26 cellular contexts compared by ENCODE assay signal in genomic region chr7:11473807-11474424, GRCh38.
A peak's percentile ranks its signal among the peaks of the same experiment; 100 is the strongest.
DNase-seq lines count a peak whose midpoint lies in the region; ATAC-seq and TF ChIP-seq lines count a peak whose summit lies in the region.
"Had no signal": no experiment of that assay in that cellular context is flagged by ENCODE, and none has a peak within 500 bp of the region (broad histone marks: within the 10 kb centered on the region; RNA-seq: fewer than 3 reads in every experiment).

No MANE protein-coding gene starts in this region.

- H2AFZ ChIP-seq in PC-9: 0 out of 2 replicates have a peak overlapping the region, but pooled peaks have one; percentile 39

- CTCF ChIA-PET in PC-9 (lab: Charles Lee): no interaction called here

- H3K9me2 ChIP-seq in PC-9 (ENCODE audit: insufficient read depth): no peaks in the 10 kb centered on the region

- no peak for TF ChIP-seq POLR2A in lower leg skin (IDR thresholded peaks at IDR 0.05)

- H4K20me1 ChIP-seq in PC-9 (ENCODE audit: insufficient read depth): no peaks in the 10 kb centered on the region

- WGBS in lower leg skin, 2 donors: 94% methylated on average over 8 of the region's 8 CpGs

- H3K9me3 ChIP-seq in PC-9 (ENCODE audit: insufficient read depth, low read depth): no peaks in the 10 kb centered on the region
- H3K9me3 ChIP-seq: BE2C, MG63 had no signal

- H3K4me3 ChIP-seq in PC-9: no peak overlapping the region
- H3K4me3 ChIP-seq in lower leg skin (ENCODE audit: low read depth, poor library complexity, severe bottlenecking): no peak overlapping the region
- H3K4me3 ChIP-seq: MG63 had no signal

- intact Hi-C loops in PC-9 (cut with micrococcal nuclease; ENCODE audit: unreplicated experiment) (no loop called here), lower leg skin (cut with DNase I; ENCODE audit: low total_unique reads) (no loop called here)

- peak in 2 of 3 experiments; percentile 51 to 89 for DNase-seq in NCI-H1417 (lab: John Stamatoyannopoulos, UW)
- DNase-seq in NCI-H1417 treated with DMSO at 0.1 percent for 48 hours (lab: John Stamatoyannopoulos, UW): no peak
- no peak for DNase-seq in PC-9
- DNase-seq in left lobe of liver (ENCODE audit: low spot score): no peak
- no peak for DNase-seq in activated T-cell treated with anti-CD3 and anti-CD28 coated beads, Interleukin-2, amount 50 U/mL, for 1 hour
- DNase-seq in lower leg skin (ENCODE audit: low spot score in 2 of 2): no peak
- DNase-seq: 8988T; ACHN; BE2C; Calu3; DMS79 treated with DMSO at 0.1 percent for 48 hours; KBM-7; MG63; NCI-H1930; NCI-H2107; NCI-H226; NCI-H510A treated with DMSO at 0.1 percent for 48 hours; NCI-H82; NK-92 treated with Interleukin-12 subunit alpha and Interleukin-12 subunit beta, amount 100 ng/mL, for 24 hours; SHP77; T-helper 1 cell had no signal

- TF ChIP-seq CTCF in 22Rv1 (IDR thresholded peaks at IDR 0.05) (0 out of 2 replicates have a peak, but pooled peaks have one; percentile 3), PC-9 (conservative IDR thresholded peaks at IDR 0.05) (no peak), lower leg skin (IDR thresholded peaks at IDR 0.05) (no peak)

- BruUV-seq in PC-9 (replicated peaks; lab: Mats Ljungman, UMichigan): no TSS peak

- H3K36me3 ChIP-seq in PC-9 (ENCODE audit: low read depth): no peaks in the 10 kb centered on the region
- H3K36me3 ChIP-seq: MG63 had no signal

- no peak overlapping the region for H3K4me2 ChIP-seq in PC-9

- H3K27me3 ChIP-seq in PC-9 (ENCODE audit: insufficient read depth, low read depth): no peaks in the 10 kb centered on the region
- H3K27me3 ChIP-seq: BE2C, MG63 had no signal

- POLR2A ChIA-PET in PC-9 (lab: Charles Lee; ENCODE audit: unreplicated experiment): no interaction called here

- H3K27ac ChIP-seq in 22Rv1 (no peak overlapping the region), PC-9 (no peak overlapping the region)
- H3K27ac ChIP-seq: RWPE1 had no signal

- ATAC-seq in left lobe of liver (peak; percentile 89), GM19324 (IDR thresholded peaks at IDR 0.05; ENCODE audit: low FRiP score, unreplicated experiment) (no peak)
- ATAC-seq: HCT116, Panc1 had no signal

- H3F3A ChIP-seq in PC-9 (ENCODE audit: insufficient read depth, low read depth): no peaks in the 10 kb centered on the region

- H3K4me1 ChIP-seq in PC-9 (replicated peaks; ENCODE audit: insufficient read depth): no peaks in the 10 kb centered on the region

- H3K79me2 ChIP-seq in PC-9 (ENCODE audit: low read depth): no peaks in the 10 kb centered on the region

Comparison
In these comparisons a context has a peak if more than half of its experiments do, and no peak if none do; other contexts are left out.
1. DNase-seq: peak in NCI-H1417 (2 of 3); none in NCI-H1417 treated with DMSO at 0.1 percent for 48 hours (single experiment), PC-9 (0 of 2), left lobe of liver (single experiment), activated T-cell treated with anti-CD3 and anti-CD28 coated beads, Interleukin-2, amount 50 U/mL, for 1 hour (single experiment) and lower leg skin (0 of 2).